In the genomic region with DNA sequence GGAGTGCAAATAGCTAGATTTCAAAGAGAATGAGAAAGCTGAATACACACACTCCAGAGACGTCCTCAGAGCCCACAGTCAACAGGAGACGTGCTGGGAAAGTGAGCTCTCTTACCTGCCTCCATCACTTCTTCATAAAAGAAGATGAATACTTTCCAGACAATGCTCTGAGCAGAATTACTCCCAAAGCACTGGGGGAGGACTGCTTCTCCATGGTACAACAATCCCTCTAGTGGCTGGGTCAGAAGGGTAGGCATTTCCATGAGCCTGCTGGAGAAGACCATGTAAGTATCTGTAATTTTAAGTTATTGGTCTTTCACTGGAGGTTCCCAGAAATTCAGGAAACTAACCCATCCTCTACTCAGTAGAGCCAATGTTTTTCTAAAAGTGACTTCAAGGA, we compare ENCODE assay signal across 10 cellular contexts.
DNase-seq lines count a peak whose midpoint lies in the region; ATAC-seq and TF ChIP-seq lines count a peak whose summit lies in the region.
"Had no signal": no experiment of that assay in that cellular context is flagged by ENCODE, and none has a peak within 500 bp of the region (broad histone marks: within the 10 kb centered on the region; RNA-seq: fewer than 3 reads in every experiment).

No MANE protein-coding gene starts in this region.

- H3K9ac ChIP-seq in smooth muscle cell (ENCODE audit: low read depth), result no peak overlapping the region
- no peak overlapping the region for H3K9ac ChIP-seq in MM.1S (ENCODE audit: low read length)
- H3K9ac ChIP-seq: BLaER1 treated with 17β-estradiol and CSF1 and Interleukin-3, amounts not matched to agents 10 nM and 100 nM had no signal

- ATAC-seq in Panc1, result no peak
- ATAC-seq in GM21723 (IDR thresholded peaks at IDR 0.05; ENCODE audit: unreplicated experiment), result no peak

- no TSS peak for BruUV-seq in Panc1 (replicated peaks; lab: Mats Ljungman, UMichigan)

- no peaks in the 10 kb centered on the region for H3K9me2 ChIP-seq in MM.1S (replicated peaks; ENCODE audit: insufficient read depth, low read length)

- H3K4me3 ChIP-seq in Panc1 (ENCODE audit: low read depth in 2 of 2, low read length in 2 of 2), result no peak overlapping the region
- no peak overlapping the region for H3K4me3 ChIP-seq in smooth muscle cell
- no peak overlapping the region for H3K4me3 ChIP-seq in MM.1S (ENCODE audit: low read length)
- H3K4me3 ChIP-seq: BLaER1 treated with 17β-estradiol and CSF1 and Interleukin-3, amounts not matched to agents 10 nM and 100 nM; SJSA1 had no signal

- CTCF ChIA-PET in Panc1 (lab: Charles Lee), result no interaction called here

- H3K9me3 ChIP-seq in Panc1 (ENCODE audit: control insufficient read depth, insufficient read depth, low read depth, low read length) (no peaks in the 10 kb centered on the region), smooth muscle cell (replicated peaks; ENCODE audit: low read depth) (no peaks in the 10 kb centered on the region), MM.1S (replicated peaks; ENCODE audit: insufficient read depth, low read length) (no peaks in the 10 kb centered on the region)
- H3K9me3 ChIP-seq: SJSA1 had no signal

- H4K20me1 ChIP-seq in smooth muscle cell (ENCODE audit: low read depth) (no peaks in the 10 kb centered on the region), MM.1S (ENCODE audit: insufficient read depth, low read length) (no peaks in the 10 kb centered on the region)
- H4K20me1 ChIP-seq: BLaER1 treated with 17β-estradiol and CSF1 and Interleukin-3, amounts not matched to agents 10 nM and 100 nM had no signal

- DNase-seq in NCI-H2171 treated with DMSO at 0.1 percent for 48 hours (lab: John Stamatoyannopoulos, UW), result peak; percentile 18
- no peak for DNase-seq in NCI-H2171 (lab: John Stamatoyannopoulos, UW)
- no peak for DNase-seq in Panc1 (ENCODE audit: low read depth, low spot score)
- DNase-seq in fibroblast of the conjunctiva (ENCODE audit: low read depth), result peak; percentile 35
- no peak for DNase-seq in smooth muscle cell (lab: John Stamatoyannopoulos, UW; ENCODE audit: unreplicated experiment)
- DNase-seq in OCI-M2 (lab: John Stamatoyannopoulos, UW; ENCODE audit: unreplicated experiment), result no peak
- no peak for DNase-seq in MM.1S

- H3F3A ChIP-seq in smooth muscle cell (ENCODE audit: low read depth) (no peaks in the 10 kb centered on the region), MM.1S (ENCODE audit: insufficient read depth, low read length) (no peaks in the 10 kb centered on the region)

- no peak overlapping the region for H3K4me2 ChIP-seq in smooth muscle cell
- no peak overlapping the region for H3K4me2 ChIP-seq in MM.1S (ENCODE audit: low read depth, low read length)
- H3K4me2 ChIP-seq: BLaER1 treated with 17β-estradiol and CSF1 and Interleukin-3, amounts not matched to agents 10 nM and 100 nM had no signal

- in situ Hi-C loops in Panc1 (cut with HindIII; ENCODE audit: low pct_unique_long_range_greater_than_20kb, low sequenced_read_pairs), result no loop called here

- H3K4me1 ChIP-seq in Panc1 (ENCODE audit: control insufficient read depth, insufficient read depth, low read length), result no peaks in the 10 kb centered on the region
- H3K4me1 ChIP-seq in smooth muscle cell (ENCODE audit: low read depth), result no peaks in the 10 kb centered on the region
- no peaks in the 10 kb centered on the region for H3K4me1 ChIP-seq in MM.1S (ENCODE audit: low read length)
- H3K4me1 ChIP-seq: BLaER1 treated with 17β-estradiol and CSF1 and Interleukin-3, amounts not matched to agents 10 nM and 100 nM; SJSA1 had no signal

- no peaks in the 10 kb centered on the region for H3K79me2 ChIP-seq in smooth muscle cell (ENCODE audit: low read depth)
- no peaks in the 10 kb centered on the region for H3K79me2 ChIP-seq in MM.1S (ENCODE audit: low read length)

- H3K27me3 ChIP-seq in Panc1 (ENCODE audit: control insufficient read depth, insufficient read depth, low read length), result no peaks in the 10 kb centered on the region
- no peaks in the 10 kb centered on the region for H3K27me3 ChIP-seq in smooth muscle cell (ENCODE audit: low read depth)
- no peaks in the 10 kb centered on the region for H3K27me3 ChIP-seq in MM.1S (replicated peaks; ENCODE audit: insufficient read depth, low read length)
- H3K27me3 ChIP-seq: BLaER1 treated with 17β-estradiol and CSF1 and Interleukin-3, amounts not matched to agents 10 nM and 100 nM; SJSA1 had no signal

- H3K36me3 ChIP-seq in Panc1 (ENCODE audit: control insufficient read depth, insufficient read depth, low read length) (no peaks in the 10 kb centered on the region), smooth muscle cell (ENCODE audit: low read depth) (no peaks in the 10 kb centered on the region), MM.1S (replicated peaks; ENCODE audit: insufficient read depth, low read length) (no peaks in the 10 kb centered on the region)
- H3K36me3 ChIP-seq: BLaER1 treated with 17β-estradiol and CSF1 and Interleukin-3, amounts not matched to agents 10 nM and 100 nM; SJSA1 had no signal

- H3K27ac ChIP-seq in Panc1 (ENCODE audit: low read length), result no peak overlapping the region
- no peak overlapping the region for H3K27ac ChIP-seq in smooth muscle cell (ENCODE audit: low read depth)
- H3K27ac ChIP-seq in MM.1S (ENCODE audit: low read length), result no peak overlapping the region
- H3K27ac ChIP-seq: BLaER1 treated with 17β-estradiol and CSF1 and Interleukin-3, amounts not matched to agents 10 nM and 100 nM; SJSA1 had no signal

- intact Hi-C loops in Panc1 (cut with micrococcal nuclease; ENCODE audit: unreplicated experiment), result no loop called here

- TF ChIP-seq CTCF in Panc1 (IDR thresholded peaks at IDR 0.05) (peak; percentile 36), smooth muscle cell (IDR thresholded peaks at IDR 0.05; ENCODE audit: borderline replicate concordance, insufficient read depth, poor library complexity, severe bottlenecking) (peak; percentile 33), MM.1S (IDR thresholded peaks at IDR 0.05; ENCODE audit: low read length) (no peak)

- 25% methylated on average over 2 of the region's 2 CpGs for WGBS in smooth muscle cell (ENCODE audit: low lambda C conversion rate)

- POLR2A ChIA-PET in Panc1 (lab: Charles Lee), result no interaction called here

- no peak overlapping the region for H2AFZ ChIP-seq in smooth muscle cell (ENCODE audit: low read depth)
- H2AFZ ChIP-seq in MM.1S (ENCODE audit: low read length), result no peak overlapping the region

Comparison
In these comparisons a context has a peak if more than half of its experiments do, and no peak if none do; other contexts are left out.
1. DNase-seq: peak in NCI-H2171 treated with DMSO at 0.1 percent for 48 hours (single experiment) and fibroblast of the conjunctiva (single experiment); none in NCI-H2171 (single experiment), Panc1 (single experiment), smooth muscle cell (single experiment), OCI-M2 (single experiment) and MM.1S (single experiment).